Comparison of ENCODE assay signal across 8 cellular contexts in the genomic region with DNA sequence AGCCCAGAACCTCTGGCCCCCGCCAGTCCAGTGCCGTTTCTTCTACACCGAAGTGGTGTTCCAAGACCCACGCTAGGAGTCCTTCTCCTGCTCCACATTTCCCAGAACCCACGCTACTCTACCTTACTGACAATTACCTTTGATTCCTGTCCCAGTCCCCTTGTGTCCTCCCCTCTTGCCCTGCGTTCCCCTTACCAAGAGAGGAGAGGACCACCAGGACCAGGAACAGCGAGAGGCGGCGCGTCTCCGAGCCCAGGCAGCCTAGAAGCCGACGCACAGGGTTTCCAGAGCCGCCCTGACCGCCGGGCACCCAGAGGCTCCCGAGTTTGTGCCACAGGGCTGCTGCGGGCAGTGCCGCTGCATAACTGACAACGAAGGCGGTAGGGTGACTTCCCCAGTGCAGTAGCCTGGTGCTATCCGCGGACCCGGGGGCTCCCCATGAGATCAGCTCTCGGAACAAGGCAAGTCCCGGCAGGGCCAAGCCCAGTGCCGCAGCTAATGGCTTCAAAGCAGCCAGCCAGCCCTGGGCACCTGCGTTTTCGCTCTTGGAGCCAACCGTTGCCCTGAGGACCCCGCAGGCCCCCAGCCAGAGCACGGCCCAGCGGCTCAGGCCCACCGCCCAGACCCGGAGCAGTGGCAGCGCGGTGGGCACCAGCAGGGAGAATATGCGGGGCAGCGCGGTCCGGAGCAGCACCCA. TPM values are rescaled to one million over a fixed set of nuclear protein-coding genes. Genes with fewer than 3 reads are reported as not detected.
DNase-seq lines count a peak whose midpoint lies in the region; ATAC-seq and TF ChIP-seq lines count a peak whose summit lies in the region.

No MANE protein-coding gene starts in this region.

- TF ChIP-seq CTCF in ascending aorta (IDR thresholded peaks at IDR 0.05), result peak in 1 of 3 experiments; percentile 6

- ATAC-seq in GM18520 (IDR thresholded peaks at IDR 0.05; ENCODE audit: unreplicated experiment) (peak; percentile 20), HG03097 (IDR thresholded peaks at IDR 0.05; ENCODE audit: low FRiP score, unreplicated experiment) (peak; percentile 20), left ventricle myocardium superior (peak; percentile 40)

- peaks cover 24% of the 10 kb centered on the region for H3K4me1 ChIP-seq in ACC112 (ENCODE audit: control insufficient read depth, insufficient read depth, low read length, unreplicated experiment)
- H3K4me1 ChIP-seq in ascending aorta, result peaks cover 4 to 9% of the 10 kb centered on the region in 2 donors

- intact Hi-C loops in ascending aorta (cut with DNase I), result loop anchor here (1.0 to 10.0 kb wide), 4 partner anchors 9 to 1648 kb away; partner anchors contain the start of gene PSMB8
- intact Hi-C loops in left ventricle myocardium superior (cut with micrococcal nuclease), result no loop called here
- intact Hi-C loops in posterior vena cava (cut with DNase I), result no loop called here

- H3K36me3 ChIP-seq in ACC112 (ENCODE audit: insufficient read depth, low read length), result peaks cover 36% of the 10 kb centered on the region
- peaks cover 22 to 28% of the 10 kb centered on the region in 2 donors for H3K36me3 ChIP-seq in ascending aorta

- DNase-seq in SW480 (ENCODE audit: low spot score) (peak; percentile 52), ascending aorta (ENCODE audit: low spot score in 2 of 2) (peak in 1 of 2 donors; percentile 78), left ventricle myocardium superior (peak; percentile 62), posterior vena cava (ENCODE audit: low spot score) (peak; percentile 84), NCI-H2081 treated with DMSO at 0.1 percent for 48 hours (lab: John Stamatoyannopoulos, UW) (no peak)

- H3K27ac ChIP-seq in ACC112 (ENCODE audit: low read depth, low read length) (peak overlapping the region; percentile 95), ascending aorta (peak overlapping the region; percentile 92 to 97)

- H3K4me3 ChIP-seq in ACC112 (ENCODE audit: low read depth, low read length) (peak overlapping the region; percentile 99), ascending aorta (peak overlapping the region; percentile 86 to 89)

- peak overlapping the region; percentile 79 for H2AFZ ChIP-seq in ACC112 (ENCODE audit: low read length, unreplicated experiment)

- H3K27me3 ChIP-seq in ACC112 (ENCODE audit: insufficient read depth, low read length) (no peaks in the 10 kb centered on the region), ascending aorta (no peaks in the 10 kb centered on the region)

- peaks cover 56% of the 10 kb centered on the region for H3K79me2 ChIP-seq in ACC112 (ENCODE audit: control insufficient read depth, insufficient read depth, low read length, unreplicated experiment)

- H3K9me3 ChIP-seq in ascending aorta, result no peaks in the 10 kb centered on the region

RNA-seq across cellular contexts. Expression of gene TAP1, which starts 0.5 kb away (rescaled TPM):
- total RNA-seq in ascending aorta (51.2 TPM), left ventricle myocardium superior (14.6 TPM), posterior vena cava (10 to 100 TPM; 30.2 to 47.3 TPM)

RNA-seq across cellular contexts. Expression of gene PSMB9, which starts 1.0 kb away (rescaled TPM):
- total RNA-seq in ascending aorta, result 42.8 TPM
- 16.3 TPM for total RNA-seq in left ventricle myocardium superior
- total RNA-seq in posterior vena cava, result 10 to 100 TPM; 23.9 to 25.6 TPM

RNA-seq across cellular contexts. Expression of gene PSMB8, which starts 9.1 kb away (rescaled TPM):
- total RNA-seq in ascending aorta (18.4 TPM), left ventricle myocardium superior (16.2 TPM), posterior vena cava (10 to 100 TPM; 37.7 to 42.8 TPM)

RNA-seq across cellular contexts. Expression of gene TAP2, which starts 14.5 kb away (rescaled TPM):
- 26.7 TPM for total RNA-seq in ascending aorta
- 20.8 TPM for total RNA-seq in left ventricle myocardium superior
- 10 to 100 TPM; 23.3 to 27.4 TPM for total RNA-seq in posterior vena cava

RNA-seq across cellular contexts. Expression of gene HLA-DOB, which starts 36.2 kb away (rescaled TPM):
- total RNA-seq in ascending aorta (not detected), left ventricle myocardium superior (0.32 TPM), posterior vena cava (under 1 TPM; 0.19 to 0.69 TPM)
